ENCODE assay signal across 16 cellular contexts in the genomic region with DNA sequence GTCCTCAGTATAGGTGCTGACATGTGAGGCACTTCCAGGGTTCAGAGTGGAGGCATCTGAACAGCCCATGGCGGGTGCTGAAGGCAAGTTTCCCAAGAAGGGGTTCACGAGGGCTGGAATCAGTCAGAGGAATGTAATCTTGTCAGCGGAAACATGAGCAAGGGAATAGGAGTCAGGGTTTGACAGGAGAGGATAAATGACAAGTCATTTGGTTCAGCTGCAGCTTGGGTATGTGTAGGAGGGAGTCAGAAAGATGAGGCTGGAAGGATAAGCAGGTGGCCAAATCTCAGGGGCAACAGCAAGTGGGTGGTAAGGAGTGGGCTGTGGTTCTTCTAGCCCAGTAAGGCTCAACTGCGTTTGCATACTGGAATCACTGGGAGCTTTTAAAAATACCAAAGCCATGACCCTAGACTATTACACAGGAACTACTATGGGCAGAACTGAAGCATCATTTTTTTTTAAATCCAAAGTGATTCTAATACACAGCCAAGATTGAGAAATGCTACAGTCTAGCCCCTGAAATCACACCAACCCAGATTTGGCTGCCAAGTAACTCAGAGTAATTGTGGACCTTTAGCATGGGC. TPM values are rescaled to one million over a fixed set of nuclear protein-coding genes. Genes with fewer than 3 reads are reported as not detected.
DNase-seq lines count a peak whose midpoint lies in the region; ATAC-seq, FAIRE-seq and TF ChIP-seq lines count a peak whose summit lies in the region.
"Had no signal": no experiment of that assay in that cellular context is flagged by ENCODE, and none has a peak within 500 bp of the region (broad histone marks: within the 10 kb centered on the region; RNA-seq: fewer than 3 reads in every experiment).

No MANE protein-coding gene starts in this region.

- H3K9me3 ChIP-seq in HepG2 (ENCODE audit: low read length) = no peaks in the 10 kb centered on the region

- no peak for TF ChIP-seq POLR2A in HepG2 (IDR thresholded peaks at IDR 0.05; ENCODE audit: insufficient read depth in 1 of 2, low read depth in 2 of 2, low read length in 2 of 2)

- intact Hi-C loops in HepG2 (cut with micrococcal nuclease; ENCODE audit: unreplicated experiment) = loop anchor here (10.0 kb wide), 1 partner anchor 378 kb away; no protein-coding TSS in a partner anchor

- H3K9me3 Mint-ChIP-seq in osteocyte (ENCODE audit: unreplicated experiment) = no peaks in the 10 kb centered on the region

- H3K79me2 ChIP-seq in HepG2 (ENCODE audit: insufficient read depth, low read length) = no peaks in the 10 kb centered on the region

- no peak overlapping the region for H2AFZ ChIP-seq in HepG2 (ENCODE audit: low read length)

- TF ChIP-seq CTCF in osteocyte (IDR thresholded peaks at IDR 0.05) (no peak), HepG2 (CRISPR knock-in tag; IDR thresholded peaks at IDR 0.05) (no peak)

- no peaks in the 10 kb centered on the region for H3K36me3 ChIP-seq in HepG2 (replicated peaks in 1 of 2; ENCODE audit: control insufficient read depth in 1 of 2, insufficient read depth in 2 of 2, low read length in 2 of 2)
- H3K36me3 ChIP-seq: WERI-Rb-1 had no signal

- POLR2A ChIA-PET in HepG2 (lab: Yijun Ruan, JAX) = no interaction called here

- no peak overlapping the region for H3K4me2 ChIP-seq in HepG2 (ENCODE audit: low read depth, low read length)
- H3K4me2 ChIP-seq: KMS-11 had no signal

- in situ Hi-C loops in HepG2 (cut with HindIII; ENCODE audit: extremely low pct_ligation_motif_present, low pct_unique_long_range_greater_than_20kb) = no loop called here

- peak overlapping the region; percentile 65 for H3K27ac Mint-ChIP-seq in osteocyte (ENCODE audit: unreplicated experiment)
- H3K27ac Mint-ChIP-seq: activated T-cell treated with anti-CD3 and anti-CD28 coated beads, Interleukin-2, amount 50 U/mL, for 72 hours had no signal

- no peaks in the 10 kb centered on the region for H3K27me3 Mint-ChIP-seq in osteocyte (ENCODE audit: unreplicated experiment)

- no peak overlapping the region for H3K9ac ChIP-seq in HepG2 (ENCODE audit: insufficient read depth, low read depth, low read length)
- H3K9ac ChIP-seq: KMS-11 had no signal

- no peak for FAIRE-seq in HepG2 (lab: Jason Lieb, UNC)
- FAIRE-seq: islet of Langerhans had no signal

- no peak overlapping the region for H3K4me3 Mint-ChIP-seq in osteocyte (ENCODE audit: unreplicated experiment)
- H3K4me3 Mint-ChIP-seq: activated T-cell treated with anti-CD3 and anti-CD28 coated beads, Interleukin-2, amount 50 U/mL, for 72 hours had no signal

- CTCF ChIA-PET in HepG2 (lab: Yijun Ruan, JAX; ENCODE audit: low intra/inter-chr PET ratio, low total read pairs) = no interaction called here

- H3K4me3 ChIP-seq in HepG2 (replicated peaks in 1 of 3; ENCODE audit: insufficient read depth in 1 of 3, low read depth in 2 of 3, low read length in 3 of 3) = no peak overlapping the region

- ATAC-seq in HepG2 = no peak
- ATAC-seq: activated T-cell treated with anti-CD3 and anti-CD28 coated beads, Interleukin-2, amount 50 U/mL, for 72 hours had no signal

- TF ChIP-seq EP300 in HepG2 (IDR thresholded peaks at IDR 0.05; ENCODE audit: low read depth in 2 of 2, low read length in 2 of 2) (no peak), HepG2 (CRISPR knock-in tag; IDR thresholded peaks at IDR 0.05; ENCODE audit: borderline replicate concordance) (no peak)

- peaks cover 15% of the 10 kb centered on the region for H3K4me1 ChIP-seq in HepG2 (ENCODE audit: insufficient read depth, low read length)

- BruUV-seq in HepG2 (replicated peaks; lab: Mats Ljungman, UMichigan) = no TSS peak

- H4K20me1 ChIP-seq in HepG2 (ENCODE audit: insufficient read depth, low read length) = no peaks in the 10 kb centered on the region

- DNase-seq in H4 (ENCODE audit: low spot score) = peak; percentile 5
- peak; percentile 71 for DNase-seq in M059J (ENCODE audit: low read depth)
- no peak for DNase-seq in epithelial cell of prostate (ENCODE audit: low read depth, low spot score)
- no peak for DNase-seq in osteocyte (ENCODE audit: extremely low spot score, unreplicated experiment)
- DNase-seq in activated naive CD4-positive, alpha-beta T cell treated with Interleukin-2 at 50 U/mL for 16 hours = no peak
- no peak for DNase-seq in activated CD4-positive, alpha-beta T cell treated with anti-CD3 and anti-CD28 coated beads, Interleukin-2, amount 50 U/mL, for 4 hours
- no peak for DNase-seq in DMS53 (lab: John Stamatoyannopoulos, UW)
- no peak for DNase-seq in HepG2 (ENCODE audit: low spot score)
- DNase-seq: activated T-cell treated with anti-CD3 and anti-CD28 coated beads, Interleukin-2, amount 50 U/mL, for 72 hours; DMS 273 treated with DMSO at 0.1 percent for 48 hours; NCI-H2171 treated with DMSO at 0.1 percent for 48 hours; SHP77; stimulated activated naive CD4-positive, alpha-beta T cell treated with Interleukin-2 at 50 U/mL for 16 hours; WERI-Rb-1 had no signal

- no peak for TF ChIP-seq RAD21 in HepG2 (CRISPR knock-in tag; IDR thresholded peaks at IDR 0.05)

- peaks cover 37% of the 10 kb centered on the region for H3K4me1 Mint-ChIP-seq in osteocyte (ENCODE audit: unreplicated experiment)

- H3K27ac ChIP-seq in epithelial cell of prostate = peak overlapping the region; percentile 97
- H3K27ac ChIP-seq in HepG2 (ENCODE audit: extremely low read length, insufficient read depth, low read length) = no peak overlapping the region
- H3K27ac ChIP-seq: KMS-11, WERI-Rb-1 had no signal

- peaks cover 3% of the 10 kb centered on the region for H3K36me3 Mint-ChIP-seq in osteocyte (ENCODE audit: unreplicated experiment)

- no peaks in the 10 kb centered on the region for H3K27me3 ChIP-seq in HepG2 (ENCODE audit: control insufficient read depth in 1 of 2, insufficient read depth in 2 of 2, low read length in 2 of 2)

- 33% methylated on average over 4 of the region's 4 CpGs for WGBS in HepG2 (ENCODE audit: low lambda C conversion rate)

TF ChIP-seq in HepG2, 621 proteins besides CTCF, POLR2A, EP300 and RAD21 (continues in another document):
- TF ChIP-seq REPIN1 (CRISPR knock-in tag; IDR thresholded peaks at IDR 0.05; ENCODE audit: borderline replicate concordance, low read depth) (no peak), HOXA7 (CRISPR knock-in tag; IDR thresholded peaks at IDR 0.05) (no peak), WIZ (CRISPR knock-in tag; IDR thresholded peaks at IDR 0.05) (no peak), ZIK1 (CRISPR knock-in tag; IDR thresholded peaks at IDR 0.05; ENCODE audit: borderline replicate concordance, low read depth) (no peak), ZNF746 (CRISPR knock-in tag; IDR thresholded peaks at IDR 0.05) (no peak), ZNF570 (CRISPR knock-in tag; IDR thresholded peaks at IDR 0.05; ENCODE audit: borderline replicate concordance) (no peak)
- TF ChIP-seq, protein P1, sequence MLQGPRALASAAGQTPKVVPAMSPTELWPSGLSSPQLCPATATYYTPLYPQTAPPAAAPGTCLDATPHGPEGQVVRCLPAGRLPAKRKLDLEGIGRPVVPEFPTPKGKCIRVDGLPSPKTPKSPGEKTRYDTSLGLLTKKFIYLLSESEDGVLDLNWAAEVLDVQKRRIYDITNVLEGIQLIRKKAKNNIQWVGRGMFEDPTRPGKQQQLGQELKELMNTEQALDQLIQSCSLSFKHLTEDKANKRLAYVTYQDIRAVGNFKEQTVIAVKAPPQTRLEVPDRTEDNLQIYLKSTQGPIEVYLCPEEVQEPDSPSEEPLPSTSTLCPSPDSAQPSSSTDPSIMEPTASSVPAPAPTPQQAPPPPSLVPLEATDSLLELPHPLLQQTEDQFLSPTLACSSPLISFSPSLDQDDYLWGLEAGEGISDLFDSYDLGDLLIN (CRISPR knock-in tag; IDR thresholded peaks at IDR 0.05; ENCODE audit: borderline replicate concordance) = no peak
- TF ChIP-seq, protein P2, sequence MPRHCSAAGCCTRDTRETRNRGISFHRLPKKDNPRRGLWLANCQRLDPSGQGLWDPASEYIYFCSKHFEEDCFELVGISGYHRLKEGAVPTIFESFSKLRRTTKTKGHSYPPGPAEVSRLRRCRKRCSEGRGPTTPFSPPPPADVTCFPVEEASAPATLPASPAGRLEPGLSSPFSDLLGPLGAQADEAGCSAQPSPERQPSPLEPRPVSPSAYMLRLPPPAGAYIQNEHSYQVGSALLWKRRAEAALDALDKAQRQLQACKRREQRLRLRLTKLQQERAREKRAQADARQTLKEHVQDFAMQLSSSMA (CRISPR knock-in tag; IDR thresholded peaks at IDR 0.05) = no peak

RNA-seq across cellular contexts. Expression of a gene that starts 41.8 kb away (rescaled TPM):
- total RNA-seq in H4 (2014; rRNA removed; shearing (Covaris generic)) = 22.6 and 28.7 TPM in 2 replicates
- total RNA-seq in M059J (2014; rRNA removed; shearing (Covaris generic)) = 24.1 and 32.1 TPM in 2 replicates
- 53.6 and 63.3 TPM in 2 replicates for total RNA-seq in osteocyte
- total RNA-seq in HepG2 (2016; rRNA removed; fragmentation: Illumina TruSeq; extraction: Trizol) = 46.0 and 51.2 TPM in 2 replicates
- total RNA-seq in HepG2 (2016; cell fraction: cytosol; rRNA removed; fragmentation: Illumina TruSeq; extraction: Trizol; ENCODE audit: low read depth) = 139 and 176 TPM in 2 replicates
- total RNA-seq in HepG2 (2016; cell fraction: insoluble cytoplasmic fraction; rRNA removed; fragmentation: Illumina TruSeq; extraction: Trizol) = 49.6 and 52.0 TPM in 2 replicates
- total RNA-seq in HepG2 (2016; cell fraction: membrane; rRNA removed; fragmentation: Illumina TruSeq; extraction: Trizol) = 123 and 139 TPM in 2 replicates
- 44.1 and 50.2 TPM in 2 replicates for total RNA-seq in HepG2 (2016; cell fraction: nucleus; rRNA removed; fragmentation: Illumina TruSeq; extraction: Trizol)
- 19.6 and 24.5 TPM in 2 replicates for polyA plus RNA-seq in HepG2 (2011; rRNA removed)
- polyA plus RNA-seq in HepG2 (2011; cell fraction: cytosol; rRNA removed) = 9.0 and 11.6 TPM in 2 replicates
- polyA plus RNA-seq in HepG2 (2011; cell fraction: nucleus; rRNA removed) = 38.8 and 42.4 TPM in 2 replicates
- 23.4 and 23.6 TPM in 2 replicates for polyA plus RNA-seq in HepG2 (2012)
- 7.2 and 7.4 TPM in 2 replicates for polyA plus RNA-seq in HepG2 (2016; cell fraction: cytosol; fragmentation: Illumina TruSeq; extraction: Trizol; ENCODE audit: low read depth)
- polyA plus RNA-seq in HepG2 (2016; cell fraction: insoluble cytoplasmic fraction; fragmentation: Illumina TruSeq; extraction: Trizol; ENCODE audit: low read depth) = 43.9 and 45.3 TPM in 2 replicates
- 24.2 and 27.5 TPM in 2 replicates for polyA plus RNA-seq in HepG2 (2016; cell fraction: membrane; fragmentation: Illumina TruSeq; extraction: Trizol; ENCODE audit: low read depth)
- 72.5 and 83.7 TPM in 2 replicates for polyA plus RNA-seq in HepG2 (2016; cell fraction: nucleus; fragmentation: Illumina TruSeq; extraction: Trizol; ENCODE audit: insufficient read depth, low read depth)
- 18.6 and 50.1 TPM in 2 replicates for polyA minus RNA-seq in HepG2 (2011; rRNA and poly(A)+ RNA removed; ENCODE audit: low replicate concordance)
- polyA minus RNA-seq in HepG2 (2011; cell fraction: cytosol; rRNA and poly(A)+ RNA removed) = 28.5 and 29.1 TPM in 2 replicates
- polyA minus RNA-seq in HepG2 (2011; cell fraction: nucleus; rRNA and poly(A)+ RNA removed) = 33.7 and 45.5 TPM in 2 replicates

Comparison
In these comparisons a context has a peak if more than half of its experiments do, and no peak if none do; other contexts are left out.
1. DNase-seq: peak in H4 (single experiment) and M059J (single experiment); none in epithelial cell of prostate (single experiment), osteocyte (single experiment), activated naive CD4-positive, alpha-beta T cell treated with Interleukin-2 at 50 U/mL for 16 hours (single experiment), activated CD4-positive, alpha-beta T cell treated with anti-CD3 and anti-CD28 coated beads, Interleukin-2, amount 50 U/mL, for 4 hours (0 of 2), DMS53 (single experiment) and HepG2 (single experiment).